1 cellular context compared by ENCODE assay signal in the genomic region with DNA sequence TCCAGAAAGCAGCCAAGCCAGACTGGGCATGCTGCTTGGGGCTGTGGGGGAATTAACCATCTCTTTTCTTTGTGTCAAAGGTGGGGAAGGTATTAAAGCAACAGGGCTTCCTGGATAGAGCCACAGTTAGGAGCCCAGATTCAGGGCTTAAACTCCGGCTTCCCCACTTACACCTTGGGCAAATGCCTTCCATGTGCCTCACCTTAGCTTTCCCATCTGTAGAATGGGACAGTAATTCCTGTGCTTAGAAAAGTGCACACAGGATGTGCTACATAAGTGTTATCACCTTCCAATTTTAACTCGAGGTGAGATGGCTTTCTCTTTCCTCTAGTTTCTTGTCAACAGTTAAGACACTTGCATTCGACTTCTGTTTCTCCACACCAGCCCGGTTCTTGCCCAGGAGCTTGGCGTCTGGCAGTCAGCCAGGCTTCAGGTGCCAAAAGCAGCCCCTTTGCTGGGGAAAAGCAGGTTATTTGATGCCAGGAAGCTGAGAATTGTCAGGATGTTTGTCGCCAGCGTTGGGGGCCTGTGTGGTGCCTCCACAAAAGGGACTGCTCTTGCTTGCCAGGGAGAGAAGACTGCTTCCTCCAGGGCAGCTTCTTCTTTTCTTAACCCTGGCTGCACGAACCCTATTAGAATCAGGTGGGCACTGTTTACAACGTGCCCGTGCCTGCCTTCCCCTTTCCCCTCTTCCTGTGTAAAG.
TF ChIP-seq lines count a peak whose summit lies in the region.

No MANE protein-coding gene starts in this region.

TF ChIP-seq in GM23338, 12 proteins besides CTCF, POLR2A, EP300 and RAD21 (continued from another document):
- TF ChIP-seq, protein P1, sequence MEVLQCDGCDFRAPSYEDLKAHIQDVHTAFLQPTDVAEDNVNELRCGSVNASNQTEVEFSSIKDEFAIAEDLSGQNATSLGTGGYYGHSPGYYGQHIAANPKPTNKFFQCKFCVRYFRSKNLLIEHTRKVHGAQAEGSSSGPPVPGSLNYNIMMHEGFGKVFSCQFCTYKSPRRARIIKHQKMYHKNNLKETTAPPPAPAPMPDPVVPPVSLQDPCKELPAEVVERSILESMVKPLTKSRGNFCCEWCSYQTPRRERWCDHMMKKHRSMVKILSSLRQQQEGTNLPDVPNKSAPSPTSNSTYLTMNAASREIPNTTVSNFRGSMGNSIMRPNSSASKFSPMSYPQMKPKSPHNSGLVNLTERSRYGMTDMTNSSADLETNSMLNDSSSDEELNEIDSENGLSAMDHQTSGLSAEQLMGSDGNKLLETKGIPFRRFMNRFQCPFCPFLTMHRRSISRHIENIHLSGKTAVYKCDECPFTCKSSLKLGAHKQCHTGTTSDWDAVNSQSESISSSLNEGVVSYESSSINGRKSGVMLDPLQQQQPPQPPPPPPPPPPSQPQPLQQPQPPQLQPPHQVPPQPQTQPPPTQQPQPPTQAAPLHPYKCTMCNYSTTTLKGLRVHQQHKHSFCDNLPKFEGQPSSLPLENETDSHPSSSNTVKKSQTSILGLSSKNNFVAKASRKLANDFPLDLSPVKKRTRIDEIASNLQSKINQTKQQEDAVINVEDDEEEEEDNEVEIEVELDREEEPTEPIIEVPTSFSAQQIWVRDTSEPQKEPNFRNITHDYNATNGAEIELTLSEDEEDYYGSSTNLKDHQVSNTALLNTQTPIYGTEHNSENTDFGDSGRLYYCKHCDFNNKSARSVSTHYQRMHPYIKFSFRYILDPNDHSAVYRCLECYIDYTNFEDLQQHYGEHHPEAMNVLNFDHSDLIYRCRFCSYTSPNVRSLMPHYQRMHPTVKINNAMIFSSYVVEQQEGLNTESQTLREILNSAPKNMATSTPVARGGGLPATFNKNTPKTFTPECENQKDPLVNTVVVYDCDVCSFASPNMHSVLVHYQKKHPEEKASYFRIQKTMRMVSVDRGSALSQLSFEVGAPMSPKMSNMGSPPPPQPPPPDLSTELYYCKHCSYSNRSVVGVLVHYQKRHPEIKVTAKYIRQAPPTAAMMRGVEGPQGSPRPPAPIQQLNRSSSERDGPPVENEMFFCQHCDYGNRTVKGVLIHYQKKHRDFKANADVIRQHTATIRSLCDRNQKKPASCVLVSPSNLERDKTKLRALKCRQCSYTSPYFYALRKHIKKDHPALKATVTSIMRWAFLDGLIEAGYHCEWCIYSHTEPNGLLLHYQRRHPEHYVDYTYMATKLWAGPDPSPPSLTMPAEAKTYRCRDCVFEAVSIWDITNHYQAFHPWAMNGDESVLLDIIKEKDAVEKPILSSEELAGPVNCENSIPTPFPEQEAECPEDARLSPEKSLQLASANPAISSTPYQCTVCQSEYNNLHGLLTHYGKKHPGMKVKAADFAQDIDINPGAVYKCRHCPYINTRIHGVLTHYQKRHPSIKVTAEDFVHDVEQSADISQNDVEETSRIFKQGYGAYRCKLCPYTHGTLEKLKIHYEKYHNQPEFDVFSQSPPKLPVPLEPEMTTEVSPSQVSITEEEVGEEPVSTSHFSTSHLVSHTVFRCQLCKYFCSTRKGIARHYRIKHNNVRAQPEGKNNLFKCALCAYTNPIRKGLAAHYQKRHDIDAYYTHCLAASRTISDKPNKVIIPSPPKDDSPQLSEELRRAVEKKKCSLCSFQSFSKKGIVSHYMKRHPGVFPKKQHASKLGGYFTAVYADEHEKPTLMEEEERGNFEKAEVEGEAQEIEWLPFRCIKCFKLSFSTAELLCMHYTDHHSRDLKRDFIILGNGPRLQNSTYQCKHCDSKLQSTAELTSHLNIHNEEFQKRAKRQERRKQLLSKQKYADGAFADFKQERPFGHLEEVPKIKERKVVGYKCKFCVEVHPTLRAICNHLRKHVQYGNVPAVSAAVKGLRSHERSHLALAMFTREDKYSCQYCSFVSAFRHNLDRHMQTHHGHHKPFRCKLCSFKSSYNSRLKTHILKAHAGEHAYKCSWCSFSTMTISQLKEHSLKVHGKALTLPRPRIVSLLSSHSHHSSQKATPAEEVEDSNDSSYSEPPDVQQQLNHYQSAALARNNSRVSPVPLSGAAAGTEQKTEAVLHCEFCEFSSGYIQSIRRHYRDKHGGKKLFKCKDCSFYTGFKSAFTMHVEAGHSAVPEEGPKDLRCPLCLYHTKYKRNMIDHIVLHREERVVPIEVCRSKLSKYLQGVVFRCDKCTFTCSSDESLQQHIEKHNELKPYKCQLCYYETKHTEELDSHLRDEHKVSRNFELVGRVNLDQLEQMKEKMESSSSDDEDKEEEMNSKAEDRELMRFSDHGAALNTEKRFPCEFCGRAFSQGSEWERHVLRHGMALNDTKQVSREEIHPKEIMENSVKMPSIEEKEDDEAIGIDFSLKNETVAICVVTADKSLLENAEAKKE (CRISPR knock-in tag; IDR thresholded peaks at IDR 0.05): no peak
- TF ChIP-seq JUNB (IDR thresholded peaks at IDR 0.05; ENCODE audit: unreplicated experiment) (no peak), CREB1 (CRISPR knock-in tag; IDR thresholded peaks at IDR 0.05; ENCODE audit: low read depth) (no peak), EZH2phosphoT487 (IDR thresholded peaks at IDR 0.05; ENCODE audit: unreplicated experiment) (no peak), POLR2AphosphoS5 (IDR thresholded peaks at IDR 0.05; ENCODE audit: low read depth) (no peak), STAT1 (IDR thresholded peaks at IDR 0.05; ENCODE audit: unreplicated experiment) (no peak), NANOG (IDR thresholded peaks at IDR 0.05; ENCODE audit: borderline replicate concordance) (no peak)
- TF ChIP-seq, protein P2, sequence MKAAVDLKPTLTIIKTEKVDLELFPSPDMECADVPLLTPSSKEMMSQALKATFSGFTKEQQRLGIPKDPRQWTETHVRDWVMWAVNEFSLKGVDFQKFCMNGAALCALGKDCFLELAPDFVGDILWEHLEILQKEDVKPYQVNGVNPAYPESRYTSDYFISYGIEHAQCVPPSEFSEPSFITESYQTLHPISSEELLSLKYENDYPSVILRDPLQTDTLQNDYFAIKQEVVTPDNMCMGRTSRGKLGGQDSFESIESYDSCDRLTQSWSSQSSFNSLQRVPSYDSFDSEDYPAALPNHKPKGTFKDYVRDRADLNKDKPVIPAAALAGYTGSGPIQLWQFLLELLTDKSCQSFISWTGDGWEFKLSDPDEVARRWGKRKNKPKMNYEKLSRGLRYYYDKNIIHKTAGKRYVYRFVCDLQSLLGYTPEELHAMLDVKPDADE (IDR thresholded peaks at IDR 0.05): no peak
- TF ChIP-seq, protein P3, sequence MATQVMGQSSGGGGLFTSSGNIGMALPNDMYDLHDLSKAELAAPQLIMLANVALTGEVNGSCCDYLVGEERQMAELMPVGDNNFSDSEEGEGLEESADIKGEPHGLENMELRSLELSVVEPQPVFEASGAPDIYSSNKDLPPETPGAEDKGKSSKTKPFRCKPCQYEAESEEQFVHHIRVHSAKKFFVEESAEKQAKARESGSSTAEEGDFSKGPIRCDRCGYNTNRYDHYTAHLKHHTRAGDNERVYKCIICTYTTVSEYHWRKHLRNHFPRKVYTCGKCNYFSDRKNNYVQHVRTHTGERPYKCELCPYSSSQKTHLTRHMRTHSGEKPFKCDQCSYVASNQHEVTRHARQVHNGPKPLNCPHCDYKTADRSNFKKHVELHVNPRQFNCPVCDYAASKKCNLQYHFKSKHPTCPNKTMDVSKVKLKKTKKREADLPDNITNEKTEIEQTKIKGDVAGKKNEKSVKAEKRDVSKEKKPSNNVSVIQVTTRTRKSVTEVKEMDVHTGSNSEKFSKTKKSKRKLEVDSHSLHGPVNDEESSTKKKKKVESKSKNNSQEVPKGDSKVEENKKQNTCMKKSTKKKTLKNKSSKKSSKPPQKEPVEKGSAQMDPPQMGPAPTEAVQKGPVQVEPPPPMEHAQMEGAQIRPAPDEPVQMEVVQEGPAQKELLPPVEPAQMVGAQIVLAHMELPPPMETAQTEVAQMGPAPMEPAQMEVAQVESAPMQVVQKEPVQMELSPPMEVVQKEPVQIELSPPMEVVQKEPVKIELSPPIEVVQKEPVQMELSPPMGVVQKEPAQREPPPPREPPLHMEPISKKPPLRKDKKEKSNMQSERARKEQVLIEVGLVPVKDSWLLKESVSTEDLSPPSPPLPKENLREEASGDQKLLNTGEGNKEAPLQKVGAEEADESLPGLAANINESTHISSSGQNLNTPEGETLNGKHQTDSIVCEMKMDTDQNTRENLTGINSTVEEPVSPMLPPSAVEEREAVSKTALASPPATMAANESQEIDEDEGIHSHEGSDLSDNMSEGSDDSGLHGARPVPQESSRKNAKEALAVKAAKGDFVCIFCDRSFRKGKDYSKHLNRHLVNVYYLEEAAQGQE (IDR thresholded peaks at IDR 0.05; ENCODE audit: unreplicated experiment): no peak
